ENCODE assay signal across 21 cellular contexts in genomic region chr21:42151148-42152074, GRCh38.
DNase-seq lines count a peak whose midpoint lies in the region; ATAC-seq, FAIRE-seq and TF ChIP-seq lines count a peak whose summit lies in the region.
"Had no signal": no experiment of that assay in that cellular context is flagged by ENCODE, and none has a peak within 500 bp of the region (broad histone marks: within the 10 kb centered on the region; RNA-seq: fewer than 3 reads in every experiment).

No MANE protein-coding gene starts in this region.

- TF ChIP-seq CTCF in endothelial cell of umbilical vein (IDR thresholded peaks at IDR 0.05; ENCODE audit: extremely low read depth in 1 of 2, insufficient read depth in 1 of 2, low read depth in 1 of 2, low read length in 2 of 2), result no peak
- no peak for TF ChIP-seq CTCF in nephron (IDR thresholded peaks at IDR 0.05; ENCODE audit: unreplicated experiment in 3 of 3)

- FAIRE-seq in endothelial cell of umbilical vein (lab: Jason Lieb, UNC), result peak; percentile 62

- no peak for ATAC-seq in HG03045 (IDR thresholded peaks at IDR 0.05; ENCODE audit: unreplicated experiment)
- ATAC-seq: activated naive CD4-positive, alpha-beta T cell treated with anti-CD3 and anti-CD28 coated beads, Interleukin-2, amount 50 U/mL, for 72 hours; right cardiac atrium; stimulated activated effector memory CD8-positive, alpha-beta T cell treated with anti-CD3 and anti-CD28 coated beads, Interleukin-12 subunit alpha, Interleukin-12 subunit beta, amount 100 ng/mL, for 72 hours; T-cell had no signal

- no peaks in the 10 kb centered on the region for H3K9me3 ChIP-seq in BLaER1
- no peaks in the 10 kb centered on the region for H3K9me3 ChIP-seq in endothelial cell of umbilical vein (replicated peaks; ENCODE audit: control insufficient read depth, insufficient read depth, low read length)

- POLR2A ChIA-PET in endothelial cell of umbilical vein (lab: Charles Lee), result no interaction called here
- POLR2A ChIA-PET in activated CD4-positive, alpha-beta T cell treated with anti-CD3 and anti-CD28 coated beads, Interleukin-2, amount 10 ng/mL, durations not matched to agents 7 days and 5 days (lab: Charles Lee), result no interaction called here

- H3K27ac ChIP-seq in BLaER1, result 0 out of 2 replicates have a peak overlapping the region, but pooled peaks have one; percentile 4
- H3K27ac ChIP-seq in endothelial cell of umbilical vein (ENCODE audit: insufficient read depth, low read depth, low read length), result no peak overlapping the region
- H3K27ac ChIP-seq: KMS-11 had no signal

- no peaks in the 10 kb centered on the region for H3K9me1 ChIP-seq in endothelial cell of umbilical vein (replicated peaks; ENCODE audit: control insufficient read depth, extremely low read depth, insufficient read depth, low read length)

- H3K4me1 ChIP-seq in BLaER1, result peaks cover 27% of the 10 kb centered on the region
- no peaks in the 10 kb centered on the region for H3K4me1 ChIP-seq in endothelial cell of umbilical vein (ENCODE audit: control insufficient read depth, extremely low read depth, insufficient read depth, low read length)

- H3K4me3 Mint-ChIP-seq in nephron, result no peak overlapping the region
- H3K4me3 Mint-ChIP-seq in activated CD4-positive, alpha-beta T cell treated with anti-CD3 and anti-CD28 coated beads, Interleukin-2, amount 10 ng/mL, durations not matched to agents 7 days and 5 days, result no peak overlapping the region
- H3K4me3 Mint-ChIP-seq: stimulated activated effector memory CD8-positive, alpha-beta T cell treated with anti-CD3 and anti-CD28 coated beads, Interleukin-12 subunit alpha, Interleukin-12 subunit beta, amount 100 ng/mL, for 72 hours; T-cell had no signal

- H3K4me1 Mint-ChIP-seq in nephron, result peaks cover 48% of the 10 kb centered on the region
- H3K4me1 Mint-ChIP-seq in activated CD4-positive, alpha-beta T cell treated with anti-CD3 and anti-CD28 coated beads, Interleukin-2, amount 10 ng/mL, durations not matched to agents 7 days and 5 days, result no peaks in the 10 kb centered on the region
- H3K4me1 Mint-ChIP-seq: stimulated activated effector memory CD8-positive, alpha-beta T cell treated with anti-CD3 and anti-CD28 coated beads, Interleukin-12 subunit alpha, Interleukin-12 subunit beta, amount 100 ng/mL, for 72 hours had no signal

- H2AFZ ChIP-seq in endothelial cell of umbilical vein (ENCODE audit: low read depth, low read length), result no peak overlapping the region

- H3K9ac ChIP-seq in BLaER1 (0 out of 2 replicates have a peak overlapping the region, but pooled peaks have one; percentile 4), endothelial cell of umbilical vein (replicated peaks; ENCODE audit: extremely low read depth, insufficient read depth, low read length) (no peak overlapping the region)
- H3K9ac ChIP-seq: KMS-11 had no signal

- no peak for TF ChIP-seq POLR2A in endothelial cell of umbilical vein (IDR thresholded peaks at IDR 0.05; ENCODE audit: low read depth, low read length)

- DNase-seq in DMS53 treated with DMSO at 0.1 percent for 48 hours (lab: John Stamatoyannopoulos, UW; ENCODE audit: unreplicated experiment) (peak; percentile 5), endothelial cell of umbilical vein (ENCODE audit: low read depth, low spot score) (no peak), T1000 (lab: John Stamatoyannopoulos, UW) (no peak)
- DNase-seq in activated CD4-positive, alpha-beta T cell treated with anti-CD3 and anti-CD28 coated beads, Interleukin-2, amount 10 ng/mL, durations not matched to agents 7 days and 5 days, result no peak
- DNase-seq: activated CD4-positive, alpha-beta T cell treated with anti-CD3 and anti-CD28 coated beads, Interleukin-2, amount 50 U/mL, for 4 hours; activated T-cell treated with anti-CD3 and anti-CD28 coated beads for 4 hours; AML-193; cortex of kidney; NCI-H1048; NCI-H2081 treated with DMSO at 0.1 percent for 48 hours; NCI-H526; occipital lobe; right cardiac atrium; SHP77 had no signal

- peaks cover 4% of the 10 kb centered on the region for H3K27me3 Mint-ChIP-seq in nephron (ENCODE audit: low read depth)
- no peaks in the 10 kb centered on the region for H3K27me3 Mint-ChIP-seq in activated CD4-positive, alpha-beta T cell treated with anti-CD3 and anti-CD28 coated beads, Interleukin-2, amount 10 ng/mL, durations not matched to agents 7 days and 5 days

- H4K20me1 ChIP-seq in BLaER1 (no peaks in the 10 kb centered on the region), endothelial cell of umbilical vein (replicated peaks; ENCODE audit: control insufficient read depth, extremely low read depth, insufficient read depth, low read length) (no peaks in the 10 kb centered on the region)

- no peaks in the 10 kb centered on the region for H3K36me3 ChIP-seq in BLaER1
- H3K36me3 ChIP-seq in endothelial cell of umbilical vein (ENCODE audit: control insufficient read depth in 2 of 2, extremely low read depth in 1 of 2, insufficient read depth in 2 of 2, low read length in 2 of 2), result no peaks in the 10 kb centered on the region

- H3K27ac Mint-ChIP-seq in nephron, result peak overlapping the region; percentile 70 to 91 (median 81)
- no peak overlapping the region for H3K27ac Mint-ChIP-seq in activated CD4-positive, alpha-beta T cell treated with anti-CD3 and anti-CD28 coated beads, Interleukin-2, amount 10 ng/mL, durations not matched to agents 7 days and 5 days
- H3K27ac Mint-ChIP-seq: activated naive CD4-positive, alpha-beta T cell treated with anti-CD3 and anti-CD28 coated beads, Interleukin-2, amount 50 U/mL, for 72 hours; stimulated activated effector memory CD8-positive, alpha-beta T cell treated with anti-CD3 and anti-CD28 coated beads, Interleukin-12 subunit alpha, Interleukin-12 subunit beta, amount 100 ng/mL, for 72 hours; T-cell had no signal

- no TSS peak for BruUV-seq in endothelial cell of umbilical vein (replicated peaks; lab: Mats Ljungman, UMichigan)

- H3K27me3 ChIP-seq in BLaER1 (no peaks in the 10 kb centered on the region), endothelial cell of umbilical vein (ENCODE audit: control insufficient read depth in 2 of 2, insufficient read depth in 2 of 2, low read length in 2 of 2) (peaks cover 4% of the 10 kb centered on the region in 2 experiments)

- intact Hi-C loops in endothelial cell of umbilical vein (cut with micrococcal nuclease), result no loop called here

- dilution Hi-C loops in endothelial cell of umbilical vein (cut with MboI; ENCODE audit: extremely low pct_ligation_motif_present, low sequenced_read_pairs), result no loop called here

- H3K9me3 Mint-ChIP-seq in nephron, result no peaks in the 10 kb centered on the region
- H3K9me3 Mint-ChIP-seq in activated CD4-positive, alpha-beta T cell treated with anti-CD3 and anti-CD28 coated beads, Interleukin-2, amount 10 ng/mL, durations not matched to agents 7 days and 5 days, result no peaks in the 10 kb centered on the region
- H3K9me3 Mint-ChIP-seq: activated naive CD4-positive, alpha-beta T cell treated with anti-CD3 and anti-CD28 coated beads, Interleukin-2, amount 50 U/mL, for 72 hours; stimulated activated effector memory CD8-positive, alpha-beta T cell treated with anti-CD3 and anti-CD28 coated beads, Interleukin-12 subunit alpha, Interleukin-12 subunit beta, amount 100 ng/mL, for 72 hours; T-cell had no signal

- no peak overlapping the region for H3K4me3 ChIP-seq in BLaER1
- H3K4me3 ChIP-seq in endothelial cell of umbilical vein (replicated peaks in 1 of 3; ENCODE audit: insufficient read depth in 1 of 3, low read depth in 1 of 3, low read length in 3 of 3), result no peak overlapping the region

- CTCF ChIA-PET in endothelial cell of umbilical vein (lab: Charles Lee), result interaction anchor here (1.7 to 3.0 kb wide), 2 partner anchors 34 to 107 kb away, joined by 4 to 13 read pairs; no protein-coding TSS in a partner anchor
- CTCF ChIA-PET in activated CD4-positive, alpha-beta T cell treated with anti-CD3 and anti-CD28 coated beads, Interleukin-2, amount 10 ng/mL, durations not matched to agents 7 days and 5 days (lab: Charles Lee), result interaction anchor here (1.1 to 2.6 kb wide), 2 partner anchors 100 to 108 kb away, joined by 3 to 10 read pairs; no protein-coding TSS in a partner anchor

- H3K79me2 ChIP-seq in endothelial cell of umbilical vein (ENCODE audit: control insufficient read depth, insufficient read depth, low read length), result no peaks in the 10 kb centered on the region

- no peaks in the 10 kb centered on the region for H3K36me3 Mint-ChIP-seq in nephron (ENCODE audit: low read depth)
- H3K36me3 Mint-ChIP-seq in activated CD4-positive, alpha-beta T cell treated with anti-CD3 and anti-CD28 coated beads, Interleukin-2, amount 10 ng/mL, durations not matched to agents 7 days and 5 days (ENCODE audit: low read depth), result no peaks in the 10 kb centered on the region
- H3K36me3 Mint-ChIP-seq: activated naive CD4-positive, alpha-beta T cell treated with anti-CD3 and anti-CD28 coated beads, Interleukin-2, amount 50 U/mL, for 72 hours; stimulated activated effector memory CD8-positive, alpha-beta T cell treated with anti-CD3 and anti-CD28 coated beads, Interleukin-12 subunit alpha, Interleukin-12 subunit beta, amount 100 ng/mL, for 72 hours; T-cell had no signal

- H3K4me2 ChIP-seq in BLaER1 (no peak overlapping the region), endothelial cell of umbilical vein (ENCODE audit: insufficient read depth, low read length) (no peak overlapping the region)
- H3K4me2 ChIP-seq: KMS-11 had no signal

TF ChIP-seq in endothelial cell of umbilical vein, 7 proteins besides CTCF, POLR2A, EP300 and RAD21:
- TF ChIP-seq GATA2 (IDR thresholded peaks at IDR 0.05; ENCODE audit: insufficient read depth, insufficient read length, low read depth, low read length) (no peak), MAX (IDR thresholded peaks at IDR 0.05; ENCODE audit: insufficient read depth, insufficient read length) (no peak), EZH2 (IDR thresholded peaks at IDR 0.05; ENCODE audit: borderline replicate concordance, low read depth, low read length, severe bottlenecking) (no peak), JUN (IDR thresholded peaks at IDR 0.05; ENCODE audit: borderline replicate concordance, insufficient read depth, insufficient read length, low read depth) (no peak), POLR2AphosphoS5 (IDR thresholded peaks at IDR 0.05; ENCODE audit: insufficient read depth, low read depth, low read length) (no peak), FOS (IDR thresholded peaks at IDR 0.05; ENCODE audit: borderline replicate concordance, insufficient read depth, low read length) (no peak), MYC (IDR thresholded peaks at IDR 0.05; ENCODE audit: low read depth, low read length) (no peak)
